ENCODE assay signal across 22 cellular contexts in genomic region chr18:21000667-21001066, GRCh38.
DNase-seq lines count a peak whose midpoint lies in the region; ATAC-seq and TF ChIP-seq lines count a peak whose summit lies in the region.
"Had no signal": no experiment of that assay in that cellular context is flagged by ENCODE, and none has a peak within 500 bp of the region (broad histone marks: within the 10 kb centered on the region; RNA-seq: fewer than 3 reads in every experiment).

No MANE protein-coding gene starts in this region.

- intact Hi-C loops in mammary epithelial cell (cut with micrococcal nuclease), result loop anchor here (5.0 to 10.0 kb wide), 2 partner anchors 114 to 177 kb away; partner anchors contain the start of gene ROCK1

- TF ChIP-seq CTCF in mammary epithelial cell (conservative IDR thresholded peaks at IDR 0.05 in 1 of 2, IDR thresholded peaks at IDR 0.05 in 1 of 2; ENCODE audit: extremely low read depth in 1 of 2, insufficient read depth in 1 of 2, low read depth in 1 of 2, low read length in 2 of 2), result no peak

- DNase-seq in ELR (ENCODE audit: low read depth) (peak; percentile 56), mammary epithelial cell (peak; percentile 20), iris pigment epithelial cell (ENCODE audit: low read depth) (peak; percentile 28), NCI-H1105 treated with DMSO at 0.1 percent for 48 hours (lab: John Stamatoyannopoulos, UW) (no peak), caudate nucleus (lab: John Stamatoyannopoulos, UW) (no peak)
- DNase-seq: activated CD8-positive, alpha-beta T cell treated with anti-CD3 and anti-CD28 coated beads for 36 hours; activated T-cell treated with anti-CD3 and anti-CD28 coated beads, Interleukin-2, amount 50 U/mL, for 4 hours; Calu3; islet precursor cell; MV-4-11; naive thymus-derived CD4-positive, alpha-beta T cell; NCI-H2029; NCI-H510A; posterior cingulate gyrus; spleen; T-helper 17 cell had no signal

- peaks cover 4% of the 10 kb centered on the region for H3K36me3 ChIP-seq in mammary epithelial cell (ENCODE audit: insufficient read depth, low read length)

- dilution Hi-C loops in mammary epithelial cell (cut with HindIII; ENCODE audit: low sequenced_read_pairs), result no loop called here

- H3K27me3 ChIP-seq in mammary epithelial cell (ENCODE audit: insufficient read depth, low read length), result no peaks in the 10 kb centered on the region
- H3K27me3 ChIP-seq: hepatocyte, spleen, vagina had no signal

- H3K4me1 ChIP-seq in mammary epithelial cell (ENCODE audit: insufficient read depth, low read length), result peaks cover 8% of the 10 kb centered on the region

- H3K4me2 ChIP-seq in mammary epithelial cell (ENCODE audit: insufficient read depth, low read depth, low read length), result no peak overlapping the region
- H3K4me2 ChIP-seq: hepatocyte had no signal

- H3K4me3 ChIP-seq in mammary epithelial cell (replicated peaks in 1 of 3; ENCODE audit: insufficient read depth in 1 of 3, low read depth in 2 of 3, low read length in 3 of 3), result no peak overlapping the region
- H3K4me3 ChIP-seq: hepatocyte, spleen, vagina had no signal

- ATAC-seq in GM18909 (IDR thresholded peaks at IDR 0.05; ENCODE audit: poor library complexity, unreplicated experiment), result no peak
- ATAC-seq: activated CD8-positive, alpha-beta T cell treated with anti-CD3 and anti-CD28 coated beads for 36 hours; activated T-cell treated with anti-CD3 and anti-CD28 coated beads, Interleukin-2, amount 50 U/mL, for 4 hours; esophagus mucosa; naive thymus-derived CD4-positive, alpha-beta T cell; T-helper 17 cell; WTC11 had no signal

- CTCF ChIA-PET in mammary epithelial cell (lab: Charles Lee; ENCODE audit: low non-redundant PET), result no interaction called here

- no peaks in the 10 kb centered on the region for H4K20me1 ChIP-seq in mammary epithelial cell (ENCODE audit: insufficient read depth, low read length)

- peaks cover 29% of the 10 kb centered on the region for H3K79me2 ChIP-seq in mammary epithelial cell (ENCODE audit: insufficient read depth, low read length)

- in situ Hi-C loops in mammary epithelial cell (cut with MboI; ENCODE audit: low sequenced_read_pairs in 2 of 2), result no loop called here

- no TSS peak for BruUV-seq in mammary epithelial cell (replicated peaks; lab: Mats Ljungman, UMichigan)

- TF ChIP-seq RAD21 in Ishikawa (IDR thresholded peaks at IDR 0.05; ENCODE audit: low read depth), result no peak

- H2AFZ ChIP-seq in mammary epithelial cell (ENCODE audit: low read depth, low read length), result no peak overlapping the region
- H2AFZ ChIP-seq: hepatocyte had no signal

- H3K9ac ChIP-seq in mammary epithelial cell (ENCODE audit: insufficient read depth, low read length), result no peak overlapping the region

- TF ChIP-seq EP300 in Ishikawa (IDR thresholded peaks at IDR 0.05; ENCODE audit: borderline replicate concordance), result no peak

- H3K27ac ChIP-seq in mammary epithelial cell (ENCODE audit: insufficient read depth, low read depth, low read length) (no peak overlapping the region), caudate nucleus (ENCODE audit: low read depth, low read length) (no peak overlapping the region)
- H3K27ac ChIP-seq: hepatocyte, spleen, vagina had no signal

- H3K9me3 ChIP-seq in mammary epithelial cell (replicated peaks; ENCODE audit: insufficient read depth, low read length), result no peaks in the 10 kb centered on the region
- H3K9me3 ChIP-seq: spleen, vagina had no signal

TF ChIP-seq in Ishikawa, 13 proteins besides CTCF, POLR2A, EP300 and RAD21:
- no peak for TF ChIP-seq ZBTB7A (IDR thresholded peaks at IDR 0.05; ENCODE audit: low read depth)
- no peak for TF ChIP-seq EGR1 (IDR thresholded peaks at IDR 0.05)
- TF ChIP-seq USF1 (IDR thresholded peaks at IDR 0.05), result no peak
- TF ChIP-seq TEAD4 (IDR thresholded peaks at IDR 0.05), result 0 out of 2 replicates have a peak, but pooled peaks have one; percentile 25

Comparison
In these comparisons a context has a peak if more than half of its experiments do, and no peak if none do; other contexts are left out.
1. DNase-seq: peak in ELR (single experiment), mammary epithelial cell (single experiment) and iris pigment epithelial cell (single experiment); none in NCI-H1105 treated with DMSO at 0.1 percent for 48 hours (single experiment) and caudate nucleus (0 of 61).